ENCODE assay signal across 29 cellular contexts in genomic region chr22:41709341-41709740, GRCh38. TPM values are rescaled to one million over a fixed set of nuclear protein-coding genes. Genes with fewer than 3 reads are reported as not detected.
"Had no signal": no experiment of that assay in that cellular context is flagged by ENCODE, and none has a peak within 500 bp of the region (broad histone marks: within the 10 kb centered on the region; RNA-seq: fewer than 3 reads in every experiment).

No MANE protein-coding gene starts in this region.

- FAIRE-seq: small intestine, urothelium cell line had no signal

- ATAC-seq: naive thymus-derived CD4-positive, alpha-beta T cell; natural killer cell; psoas muscle; right cardiac atrium; right lobe of liver; stimulated activated effector memory CD8-positive, alpha-beta T cell treated with anti-CD3 and anti-CD28 coated beads, Interleukin-12 subunit alpha, Interleukin-12 subunit beta, amount 100 ng/mL, for 72 hours had no signal

- DNase-seq: naive thymus-derived CD4-positive, alpha-beta T cell; natural killer cell; occipital lobe; ovary; posterior cingulate gyrus; psoas muscle; right cardiac atrium; right lobe of liver; sigmoid colon; small intestine; stimulated activated CD4-positive, alpha-beta T cell treated with anti-CD3 and anti-CD28 coated beads, Interleukin-15, amount 100 ng/mL, for 24 hours; stimulated activated CD4-positive, alpha-beta T cell treated with anti-CD3 and anti-CD28 coated beads, Interleukin-2, amount 100 ng/mL, for 24 hours; stimulated activated CD4-positive, alpha-beta T cell treated with anti-CD3 and anti-CD28 coated beads, Interleukin-2, amount 100 ng/mL, for 48 hours; stimulated activated CD4-positive, alpha-beta T cell treated with anti-CD3 and anti-CD28 coated beads, Interleukin-4, amount 100 ng/mL, for 24 hours; stimulated activated naive CD4-positive, alpha-beta T cell treated with Interleukin-2 at 50 U/mL for 16 hours; stomach; thyroid gland; trophoblast cell had no signal

- H3K27me3 ChIP-seq: ovary, right lobe of liver, sigmoid colon, stomach, thyroid gland, tibial nerve, upper lobe of left lung, vagina had no signal

- H3K4me3 Mint-ChIP-seq: naive thymus-derived CD4-positive, alpha-beta T cell; natural killer cell; nephron; neural progenitor cell; stimulated activated effector memory CD8-positive, alpha-beta T cell treated with anti-CD3 and anti-CD28 coated beads, Interleukin-12 subunit alpha, Interleukin-12 subunit beta, amount 100 ng/mL, for 72 hours; stimulated activated naive CD8-positive, alpha-beta T cell treated with anti-CD3 and anti-CD28 coated beads, Interleukin-15, Interleukin-2, amounts not matched to agents 100 ng/mL and 50 ng/mL, for 24 hours had no signal

- H3K36me3 ChIP-seq: neural progenitor cell, ovary, right lobe of liver, sigmoid colon, stomach, thoracic aorta, thyroid gland, tibial nerve, upper lobe of left lung, vagina had no signal

- H3K4me3 ChIP-seq: neural progenitor cell, ovary, psoas muscle, right lobe of liver, sigmoid colon, stomach, thoracic aorta, thyroid gland, tibial nerve, upper lobe of left lung, vagina had no signal

- H3K9me3 Mint-ChIP-seq: naive thymus-derived CD4-positive, alpha-beta T cell; natural killer cell; nephron; neural progenitor cell; stimulated activated effector memory CD8-positive, alpha-beta T cell treated with anti-CD3 and anti-CD28 coated beads, Interleukin-12 subunit alpha, Interleukin-12 subunit beta, amount 100 ng/mL, for 72 hours; stimulated activated naive CD8-positive, alpha-beta T cell treated with anti-CD3 and anti-CD28 coated beads, Interleukin-15, Interleukin-2, amounts not matched to agents 100 ng/mL and 50 ng/mL, for 24 hours had no signal

- H3K27me3 Mint-ChIP-seq: stimulated activated naive CD8-positive, alpha-beta T cell treated with anti-CD3 and anti-CD28 coated beads, Interleukin-15, Interleukin-2, amounts not matched to agents 100 ng/mL and 50 ng/mL, for 24 hours had no signal

- H3K36me3 Mint-ChIP-seq: naive thymus-derived CD4-positive, alpha-beta T cell; natural killer cell; neural progenitor cell; stimulated activated effector memory CD8-positive, alpha-beta T cell treated with anti-CD3 and anti-CD28 coated beads, Interleukin-12 subunit alpha, Interleukin-12 subunit beta, amount 100 ng/mL, for 72 hours had no signal

- H3K4me1 Mint-ChIP-seq: naive thymus-derived CD4-positive, alpha-beta T cell; natural killer cell; nephron; stimulated activated effector memory CD8-positive, alpha-beta T cell treated with anti-CD3 and anti-CD28 coated beads, Interleukin-12 subunit alpha, Interleukin-12 subunit beta, amount 100 ng/mL, for 72 hours had no signal

- H3K27ac Mint-ChIP-seq: naive thymus-derived CD4-positive, alpha-beta T cell; natural killer cell; nephron; neural progenitor cell; progenitor cell of endocrine pancreas; stimulated activated effector memory CD8-positive, alpha-beta T cell treated with anti-CD3 and anti-CD28 coated beads, Interleukin-12 subunit alpha, Interleukin-12 subunit beta, amount 100 ng/mL, for 72 hours; stimulated activated naive CD8-positive, alpha-beta T cell treated with anti-CD3 and anti-CD28 coated beads, Interleukin-15, Interleukin-2, amounts not matched to agents 100 ng/mL and 50 ng/mL, for 24 hours had no signal

RNA-seq across cellular contexts. Expression of gene MEI1, which starts 10.0 kb away (rescaled TPM):
- total RNA-seq: temporal lobe had no signal
